ENCODE assay signal across 8 cellular contexts in genomic region chrX:31213941-31214340, GRCh38.
DNase-seq lines count a peak whose midpoint lies in the region; ATAC-seq and TF ChIP-seq lines count a peak whose summit lies in the region.

No MANE protein-coding gene starts in this region.

- no peak for TF ChIP-seq POLR2A in GM18505 (IDR thresholded peaks at IDR 0.05; ENCODE audit: borderline replicate concordance, extremely low read depth, insufficient read depth, insufficient read length)

- no peak overlapping the region for H3K27ac Mint-ChIP-seq in progenitor cell of endocrine pancreas
- H3K27ac Mint-ChIP-seq in activated naive CD8-positive, alpha-beta T cell treated with anti-CD3 and anti-CD28 coated beads for 36 hours, result no peak overlapping the region

- H3K4me3 Mint-ChIP-seq in progenitor cell of endocrine pancreas (ENCODE audit: low read depth), result no peak overlapping the region
- H3K4me3 Mint-ChIP-seq in activated naive CD8-positive, alpha-beta T cell treated with anti-CD3 and anti-CD28 coated beads for 36 hours, result no peak overlapping the region

- H3K9me3 Mint-ChIP-seq in progenitor cell of endocrine pancreas (ENCODE audit: low read depth), result peaks cover 12% of the 10 kb centered on the region
- no peaks in the 10 kb centered on the region for H3K9me3 Mint-ChIP-seq in activated naive CD8-positive, alpha-beta T cell treated with anti-CD3 and anti-CD28 coated beads for 36 hours

- no peaks in the 10 kb centered on the region for H3K27me3 Mint-ChIP-seq in progenitor cell of endocrine pancreas
- H3K27me3 Mint-ChIP-seq in activated naive CD8-positive, alpha-beta T cell treated with anti-CD3 and anti-CD28 coated beads for 36 hours, result no peaks in the 10 kb centered on the region

- DNase-seq in NCI-H82 (lab: John Stamatoyannopoulos, UW) (peak; percentile 6), NCI-H82 treated with DMSO at 0.1 percent for 48 hours (lab: John Stamatoyannopoulos, UW; ENCODE audit: unreplicated experiment) (no peak), choroid plexus epithelial cell (ENCODE audit: low read depth) (peak; percentile 36), progenitor cell of endocrine pancreas (ENCODE audit: low spot score, unreplicated experiment) (no peak), NCI-H1930 (lab: John Stamatoyannopoulos, UW) (no peak)
- no peak for DNase-seq in activated naive CD8-positive, alpha-beta T cell treated with anti-CD3 and anti-CD28 coated beads for 36 hours

- TF ChIP-seq EP300 in Ishikawa (IDR thresholded peaks at IDR 0.05; ENCODE audit: borderline replicate concordance), result no peak

- TF ChIP-seq RAD21 in Ishikawa (IDR thresholded peaks at IDR 0.05; ENCODE audit: low read depth), result peak; percentile 52

- TF ChIP-seq CTCF in choroid plexus epithelial cell (conservative IDR thresholded peaks at IDR 0.05; ENCODE audit: low read depth, low read length) (peak; percentile 72), progenitor cell of endocrine pancreas (IDR thresholded peaks at IDR 0.05; ENCODE audit: unreplicated experiment) (peak; percentile 45)

- ATAC-seq in GM18505 (IDR thresholded peaks at IDR 0.05; ENCODE audit: unreplicated experiment), result no peak

- no peak overlapping the region for H3K4me3 ChIP-seq in choroid plexus epithelial cell (ENCODE audit: low read depth, low read length)

- peaks cover 3% of the 10 kb centered on the region for H3K36me3 Mint-ChIP-seq in progenitor cell of endocrine pancreas (ENCODE audit: insufficient read depth)
- H3K36me3 Mint-ChIP-seq in activated naive CD8-positive, alpha-beta T cell treated with anti-CD3 and anti-CD28 coated beads for 36 hours, result no peaks in the 10 kb centered on the region

- H3K4me1 Mint-ChIP-seq in progenitor cell of endocrine pancreas (ENCODE audit: low read depth), result peaks cover 1% of the 10 kb centered on the region
- no peaks in the 10 kb centered on the region for H3K4me1 Mint-ChIP-seq in activated naive CD8-positive, alpha-beta T cell treated with anti-CD3 and anti-CD28 coated beads for 36 hours

TF ChIP-seq in Ishikawa, 13 proteins besides CTCF, POLR2A, EP300 and RAD21:
- no peak for TF ChIP-seq USF1 (IDR thresholded peaks at IDR 0.05)
- no peak for TF ChIP-seq FOXM1 (IDR thresholded peaks at IDR 0.05; ENCODE audit: borderline replicate concordance, low read depth)
- no peak for TF ChIP-seq NFIC (IDR thresholded peaks at IDR 0.05)
- TF ChIP-seq EGR1 (IDR thresholded peaks at IDR 0.05), result no peak
- no peak for TF ChIP-seq MAX (IDR thresholded peaks at IDR 0.05)
- TF ChIP-seq, protein P1, sequence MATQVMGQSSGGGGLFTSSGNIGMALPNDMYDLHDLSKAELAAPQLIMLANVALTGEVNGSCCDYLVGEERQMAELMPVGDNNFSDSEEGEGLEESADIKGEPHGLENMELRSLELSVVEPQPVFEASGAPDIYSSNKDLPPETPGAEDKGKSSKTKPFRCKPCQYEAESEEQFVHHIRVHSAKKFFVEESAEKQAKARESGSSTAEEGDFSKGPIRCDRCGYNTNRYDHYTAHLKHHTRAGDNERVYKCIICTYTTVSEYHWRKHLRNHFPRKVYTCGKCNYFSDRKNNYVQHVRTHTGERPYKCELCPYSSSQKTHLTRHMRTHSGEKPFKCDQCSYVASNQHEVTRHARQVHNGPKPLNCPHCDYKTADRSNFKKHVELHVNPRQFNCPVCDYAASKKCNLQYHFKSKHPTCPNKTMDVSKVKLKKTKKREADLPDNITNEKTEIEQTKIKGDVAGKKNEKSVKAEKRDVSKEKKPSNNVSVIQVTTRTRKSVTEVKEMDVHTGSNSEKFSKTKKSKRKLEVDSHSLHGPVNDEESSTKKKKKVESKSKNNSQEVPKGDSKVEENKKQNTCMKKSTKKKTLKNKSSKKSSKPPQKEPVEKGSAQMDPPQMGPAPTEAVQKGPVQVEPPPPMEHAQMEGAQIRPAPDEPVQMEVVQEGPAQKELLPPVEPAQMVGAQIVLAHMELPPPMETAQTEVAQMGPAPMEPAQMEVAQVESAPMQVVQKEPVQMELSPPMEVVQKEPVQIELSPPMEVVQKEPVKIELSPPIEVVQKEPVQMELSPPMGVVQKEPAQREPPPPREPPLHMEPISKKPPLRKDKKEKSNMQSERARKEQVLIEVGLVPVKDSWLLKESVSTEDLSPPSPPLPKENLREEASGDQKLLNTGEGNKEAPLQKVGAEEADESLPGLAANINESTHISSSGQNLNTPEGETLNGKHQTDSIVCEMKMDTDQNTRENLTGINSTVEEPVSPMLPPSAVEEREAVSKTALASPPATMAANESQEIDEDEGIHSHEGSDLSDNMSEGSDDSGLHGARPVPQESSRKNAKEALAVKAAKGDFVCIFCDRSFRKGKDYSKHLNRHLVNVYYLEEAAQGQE (IDR thresholded peaks at IDR 0.05; ENCODE audit: low read depth), result no peak
- no peak for TF ChIP-seq CEBPB (IDR thresholded peaks at IDR 0.05)

Comparison
In these comparisons a context has a peak if more than half of its experiments do, and no peak if none do; other contexts are left out.
1. DNase-seq: peak in NCI-H82 (single experiment) and choroid plexus epithelial cell (single experiment); none in NCI-H82 treated with DMSO at 0.1 percent for 48 hours (single experiment), progenitor cell of endocrine pancreas (single experiment), NCI-H1930 (0 of 2) and activated naive CD8-positive, alpha-beta T cell treated with anti-CD3 and anti-CD28 coated beads for 36 hours (single experiment).